Comparison of ENCODE assay signal across 16 cellular contexts in the genomic region with DNA sequence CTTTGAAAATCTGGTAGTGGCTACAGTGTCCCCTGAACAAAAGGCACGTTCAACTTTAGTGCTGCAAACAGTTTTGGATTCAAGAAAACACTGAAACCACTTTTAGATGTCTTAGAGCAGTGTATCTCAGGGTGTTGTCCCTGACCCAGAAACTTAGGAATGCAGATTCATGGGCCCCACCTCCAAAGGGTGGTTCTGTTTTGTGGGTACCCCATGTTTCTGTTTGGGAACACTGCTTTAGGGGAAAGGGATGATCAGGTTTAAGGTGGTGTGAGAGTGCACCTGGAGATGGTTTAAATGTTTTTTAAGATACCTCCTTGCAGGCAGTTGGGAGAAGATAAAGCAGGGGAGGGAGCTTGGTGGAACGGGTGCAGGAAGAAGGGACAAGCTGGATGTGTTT. TPM values are rescaled to one million over a fixed set of nuclear protein-coding genes. Genes with fewer than 3 reads are reported as not detected.
A peak's percentile ranks its signal among the peaks of the same experiment; 100 is the strongest.
DNase-seq lines count a peak whose midpoint lies in the region; ATAC-seq and TF ChIP-seq lines count a peak whose summit lies in the region.
"Had no signal": no experiment of that assay in that cellular context is flagged by ENCODE, and none has a peak within 500 bp of the region (broad histone marks: within the 10 kb centered on the region; RNA-seq: fewer than 3 reads in every experiment).

No MANE protein-coding gene starts in this region.

- no peak for DNase-seq in activated T-cell treated with anti-CD3 and anti-CD28 coated beads, Interleukin-2, amount 50 U/mL, for 24 hours
- DNase-seq in activated T-cell treated with anti-CD3 and anti-CD28 coated beads for 4 hours = no peak
- no peak for DNase-seq in Calu3
- no peak for DNase-seq in activated naive CD8-positive, alpha-beta T cell treated with anti-CD3 and anti-CD28 coated beads, Interleukin-2, amount 50 U/mL, for 24 hours
- no peak for DNase-seq in stimulated activated effector memory CD8-positive, alpha-beta T cell treated with anti-CD3 and anti-CD28 coated beads, Interleukin-12 subunit alpha, Interleukin-12 subunit beta, amount 100 ng/mL, for 72 hours (ENCODE audit: low spot score in 2 of 2)
- no peak for DNase-seq in mesothelial cell of epicardium (ENCODE audit: low spot score in 2 of 2, unreplicated experiment in 2 of 2)
- DNase-seq: CD8-positive, alpha-beta T cell; DMS79 treated with DMSO at 0.1 percent for 48 hours; HCEC 1CT; NCI-H1417 treated with DMSO at 0.1 percent for 48 hours; NCI-H187 treated with DMSO at 0.1 percent for 48 hours; NCI-H2227 treated with DMSO at 0.1 percent for 48 hours; NCI-H510A treated with DMSO at 0.1 percent for 48 hours; NCI-H774 had no signal

- peaks cover 55% of the 10 kb centered on the region for H3K4me1 Mint-ChIP-seq in activated T-cell treated with anti-CD3 and anti-CD28 coated beads, Interleukin-2, amount 50 U/mL, for 24 hours (ENCODE audit: low read depth)
- H3K4me1 Mint-ChIP-seq in Calu3 (ENCODE audit: low read depth, unreplicated experiment) = no peaks in the 10 kb centered on the region
- peaks cover 32% of the 10 kb centered on the region for H3K4me1 Mint-ChIP-seq in activated naive CD8-positive, alpha-beta T cell treated with anti-CD3 and anti-CD28 coated beads, Interleukin-2, amount 50 U/mL, for 24 hours
- H3K4me1 Mint-ChIP-seq in stimulated activated effector memory CD8-positive, alpha-beta T cell treated with anti-CD3 and anti-CD28 coated beads, Interleukin-12 subunit alpha, Interleukin-12 subunit beta, amount 100 ng/mL, for 72 hours = peaks cover 49% of the 10 kb centered on the region
- peaks cover 4% of the 10 kb centered on the region for H3K4me1 Mint-ChIP-seq in mesothelial cell of epicardium

- H3K27ac Mint-ChIP-seq in activated T-cell treated with anti-CD3 and anti-CD28 coated beads, Interleukin-2, amount 50 U/mL, for 24 hours = peak overlapping the region; percentile 34
- H3K27ac Mint-ChIP-seq in Calu3 (ENCODE audit: unreplicated experiment) (peak overlapping the region; percentile 67), mesothelial cell of epicardium (no peak overlapping the region)
- peak overlapping the region; percentile 46 for H3K27ac Mint-ChIP-seq in activated naive CD8-positive, alpha-beta T cell treated with anti-CD3 and anti-CD28 coated beads, Interleukin-2, amount 50 U/mL, for 24 hours
- H3K27ac Mint-ChIP-seq in stimulated activated effector memory CD8-positive, alpha-beta T cell treated with anti-CD3 and anti-CD28 coated beads, Interleukin-12 subunit alpha, Interleukin-12 subunit beta, amount 100 ng/mL, for 72 hours = peak overlapping the region; percentile 91
- H3K27ac Mint-ChIP-seq: CD8-positive, alpha-beta T cell had no signal

- intact Hi-C loops in Calu3 (cut with micrococcal nuclease; ENCODE audit: unreplicated experiment) = loop anchor here (10.0 kb wide), 2 partner anchors 410 to 440 kb away; no protein-coding TSS in a partner anchor

- ATAC-seq in activated naive CD8-positive, alpha-beta T cell treated with anti-CD3 and anti-CD28 coated beads, Interleukin-2, amount 50 U/mL, for 24 hours = no peak
- ATAC-seq in stimulated activated effector memory CD8-positive, alpha-beta T cell treated with anti-CD3 and anti-CD28 coated beads, Interleukin-12 subunit alpha, Interleukin-12 subunit beta, amount 100 ng/mL, for 72 hours = no peak
- ATAC-seq in HG02759 (IDR thresholded peaks at IDR 0.05; ENCODE audit: unreplicated experiment) = no peak
- ATAC-seq: CD8-positive, alpha-beta T cell; Right ventricle myocardium inferior had no signal

- CTCF ChIA-PET in Calu3 (lab: Charles Lee) = no interaction called here

- no peaks in the 10 kb centered on the region for H3K27me3 Mint-ChIP-seq in activated T-cell treated with anti-CD3 and anti-CD28 coated beads, Interleukin-2, amount 50 U/mL, for 24 hours
- no peaks in the 10 kb centered on the region for H3K27me3 Mint-ChIP-seq in Calu3 (ENCODE audit: unreplicated experiment)
- no peaks in the 10 kb centered on the region for H3K27me3 Mint-ChIP-seq in activated naive CD8-positive, alpha-beta T cell treated with anti-CD3 and anti-CD28 coated beads, Interleukin-2, amount 50 U/mL, for 24 hours
- H3K27me3 Mint-ChIP-seq in mesothelial cell of epicardium (ENCODE audit: low read depth) = no peaks in the 10 kb centered on the region

- TF ChIP-seq CTCF in Calu3 (IDR thresholded peaks at IDR 0.05; ENCODE audit: unreplicated experiment) (no peak), mesothelial cell of epicardium (IDR thresholded peaks at IDR 0.05; ENCODE audit: unreplicated experiment) (no peak)

- H3K36me3 Mint-ChIP-seq in activated T-cell treated with anti-CD3 and anti-CD28 coated beads, Interleukin-2, amount 50 U/mL, for 24 hours (ENCODE audit: low read depth) = peaks cover 99% of the 10 kb centered on the region
- H3K36me3 Mint-ChIP-seq in Calu3 (ENCODE audit: insufficient read depth, unreplicated experiment) (peaks cover 24% of the 10 kb centered on the region), mesothelial cell of epicardium (peaks cover 23% of the 10 kb centered on the region)
- peaks cover 48% of the 10 kb centered on the region for H3K36me3 Mint-ChIP-seq in activated naive CD8-positive, alpha-beta T cell treated with anti-CD3 and anti-CD28 coated beads, Interleukin-2, amount 50 U/mL, for 24 hours (ENCODE audit: low read depth)
- peaks cover 91% of the 10 kb centered on the region for H3K36me3 Mint-ChIP-seq in stimulated activated effector memory CD8-positive, alpha-beta T cell treated with anti-CD3 and anti-CD28 coated beads, Interleukin-12 subunit alpha, Interleukin-12 subunit beta, amount 100 ng/mL, for 72 hours

- no peak overlapping the region for H3K4me3 Mint-ChIP-seq in activated T-cell treated with anti-CD3 and anti-CD28 coated beads, Interleukin-2, amount 50 U/mL, for 24 hours
- H3K4me3 Mint-ChIP-seq in Calu3 (ENCODE audit: low read depth, unreplicated experiment) = no peak overlapping the region
- H3K4me3 Mint-ChIP-seq in activated naive CD8-positive, alpha-beta T cell treated with anti-CD3 and anti-CD28 coated beads, Interleukin-2, amount 50 U/mL, for 24 hours = no peak overlapping the region
- H3K4me3 Mint-ChIP-seq in stimulated activated effector memory CD8-positive, alpha-beta T cell treated with anti-CD3 and anti-CD28 coated beads, Interleukin-12 subunit alpha, Interleukin-12 subunit beta, amount 100 ng/mL, for 72 hours = no peak overlapping the region
- no peak overlapping the region for H3K4me3 Mint-ChIP-seq in mesothelial cell of epicardium
- H3K4me3 Mint-ChIP-seq: CD8-positive, alpha-beta T cell had no signal

- H3K9me3 Mint-ChIP-seq in activated T-cell treated with anti-CD3 and anti-CD28 coated beads, Interleukin-2, amount 50 U/mL, for 24 hours = no peaks in the 10 kb centered on the region
- H3K9me3 Mint-ChIP-seq in Calu3 (ENCODE audit: low read depth, unreplicated experiment) (no peaks in the 10 kb centered on the region), mesothelial cell of epicardium (no peaks in the 10 kb centered on the region)
- H3K9me3 Mint-ChIP-seq in activated naive CD8-positive, alpha-beta T cell treated with anti-CD3 and anti-CD28 coated beads, Interleukin-2, amount 50 U/mL, for 24 hours = no peaks in the 10 kb centered on the region
- no peaks in the 10 kb centered on the region for H3K9me3 Mint-ChIP-seq in stimulated activated effector memory CD8-positive, alpha-beta T cell treated with anti-CD3 and anti-CD28 coated beads, Interleukin-12 subunit alpha, Interleukin-12 subunit beta, amount 100 ng/mL, for 72 hours
- H3K9me3 Mint-ChIP-seq: CD8-positive, alpha-beta T cell had no signal

- BruUV-seq in Calu3 (replicated peaks; lab: Mats Ljungman, UMichigan) = no TSS peak

RNA-seq across cellular contexts. Expression of a gene that starts 55.6 kb away (rescaled TPM):
- total RNA-seq in Calu3 (2022) (29.9 and 33.9 TPM in 2 replicates), mesothelial cell of epicardium (18.6 to 21.0 TPM (median 19.8 TPM) in 3 replicates)
